ENCODE assay signal across 17 cellular contexts in genomic region chr16:25038239-25038954, GRCh38. TPM values are rescaled to one million over a fixed set of nuclear protein-coding genes. Genes with fewer than 3 reads are reported as not detected.
DNase-seq lines count a peak whose midpoint lies in the region; ATAC-seq and TF ChIP-seq lines count a peak whose summit lies in the region.
"Had no signal": no experiment of that assay in that cellular context is flagged by ENCODE, and none has a peak within 500 bp of the region (broad histone marks: within the 10 kb centered on the region; RNA-seq: fewer than 3 reads in every experiment).

No MANE protein-coding gene starts in this region.

- ATAC-seq in GM19468 (IDR thresholded peaks at IDR 0.05; ENCODE audit: extremely low read depth, unreplicated experiment) (peak; percentile 38), HG02870 (IDR thresholded peaks at IDR 0.05; ENCODE audit: unreplicated experiment) (peak; percentile 64)
- no peak for ATAC-seq in activated T-cell treated with anti-CD3 and anti-CD28 coated beads, Interleukin-2, amount 50 U/mL, for 4 hours
- ATAC-seq: activated T-helper 17 cell treated with anti-CD3 and anti-CD28 coated beads, Interleukin-2, amount 50 U/mL, for 72 hours had no signal

- peak; percentile 55 for DNase-seq in GM13976 (ENCODE audit: low spot score)
- no peak for DNase-seq in Karpas-422
- DNase-seq in activated T-cell treated with anti-CD3 and anti-CD28 coated beads, Interleukin-2, amount 50 U/mL, for 4 hours: no peak
- no peak for DNase-seq in MM.1S
- no peak for DNase-seq in activated T-helper 2 cell treated with anti-CD3 and anti-CD28 coated beads, Interferon-gamma antibody, Interleukin-2, Interleukin-4, amounts not matched to agents 10 μg/mL and 5 μg/mL and 100 μg/mL, durations not matched to agents 14 hours and 24 hours and 36 hours (ENCODE audit: low spot score)
- no peak for DNase-seq in NCI-H1105 treated with DMSO at 0.1 percent for 48 hours (lab: John Stamatoyannopoulos, UW)
- DNase-seq: activated CD4-positive, alpha-beta T cell treated with anti-CD3 and anti-CD28 coated beads, Interleukin-2, amount 10 ng/mL, durations not matched to agents 7 days and 5 days; esophagus squamous epithelium; HFFc6; MG63; NCI-H2081 treated with DMSO at 0.1 percent for 48 hours; stimulated activated CD4-positive, alpha-beta T cell treated with anti-CD3 and anti-CD28 coated beads, Interleukin-12 subunit alpha, Interleukin-12 subunit beta, amount 100 ng/mL, for 4 hours had no signal

- no peaks in the 10 kb centered on the region for H3K9me3 ChIP-seq in Karpas-422 (ENCODE audit: low read length)
- H3K9me3 ChIP-seq in MM.1S (replicated peaks; ENCODE audit: insufficient read depth, low read length): no peaks in the 10 kb centered on the region
- H3K9me3 ChIP-seq: esophagus squamous epithelium, MG63, thoracic aorta had no signal

- no peaks in the 10 kb centered on the region for H3K27me3 ChIP-seq in Karpas-422 (ENCODE audit: low read length)
- H3K27me3 ChIP-seq in MM.1S (replicated peaks; ENCODE audit: insufficient read depth, low read length): no peaks in the 10 kb centered on the region
- H3K27me3 ChIP-seq: esophagus squamous epithelium, MG63 had no signal

- no peak overlapping the region for H3K4me3 Mint-ChIP-seq in activated T-cell treated with anti-CD3 and anti-CD28 coated beads, Interleukin-2, amount 50 U/mL, for 4 hours
- no peak overlapping the region for H3K4me3 Mint-ChIP-seq in activated T-helper 2 cell treated with anti-CD3 and anti-CD28 coated beads, Interferon-gamma antibody, Interleukin-2, Interleukin-4, amounts not matched to agents 10 μg/mL and 5 μg/mL and 100 μg/mL, durations not matched to agents 14 hours and 24 hours and 36 hours (ENCODE audit: low read depth)
- H3K4me3 Mint-ChIP-seq: activated CD4-positive, alpha-beta T cell treated with anti-CD3 and anti-CD28 coated beads, Interleukin-2, amount 10 ng/mL, durations not matched to agents 7 days and 5 days; activated T-helper 17 cell treated with anti-CD3 and anti-CD28 coated beads, Interleukin-2, amount 50 U/mL, for 72 hours; HFFc6 had no signal

- H3F3A ChIP-seq in MM.1S (ENCODE audit: insufficient read depth, low read length): no peaks in the 10 kb centered on the region

- in situ Hi-C loops in GM13976 (cut with MboI; ENCODE audit: low sequenced_read_pairs, unreplicated experiment): no loop called here

- H3K4me1 ChIP-seq in Karpas-422 (ENCODE audit: low read length): peaks cover 46% of the 10 kb centered on the region
- H3K4me1 ChIP-seq in MM.1S (ENCODE audit: low read length): no peaks in the 10 kb centered on the region
- H3K4me1 ChIP-seq: parathyroid adenoma had no signal

- H2AFZ ChIP-seq in Karpas-422 (ENCODE audit: low read length): no peak overlapping the region
- H2AFZ ChIP-seq in MM.1S (ENCODE audit: low read length): no peak overlapping the region
- H2AFZ ChIP-seq: parathyroid adenoma had no signal

- intact Hi-C loops in activated T-helper 2 cell treated with anti-CD3 and anti-CD28 coated beads, Interferon-gamma antibody, Interleukin-2, Interleukin-4, amounts not matched to agents 10 μg/mL and 5 μg/mL and 100 μg/mL, durations not matched to agents 14 hours and 24 hours and 36 hours (cut with micrococcal nuclease): loop anchor here (10.0 kb wide), 1 partner anchor 374 kb away; no protein-coding TSS in a partner anchor

- H4K20me1 ChIP-seq in Karpas-422 (ENCODE audit: insufficient read depth, low read depth, low read length): no peaks in the 10 kb centered on the region
- no peaks in the 10 kb centered on the region for H4K20me1 ChIP-seq in MM.1S (ENCODE audit: insufficient read depth, low read length)

- no peak overlapping the region for H3K27ac Mint-ChIP-seq in activated T-helper 2 cell treated with anti-CD3 and anti-CD28 coated beads, Interferon-gamma antibody, Interleukin-2, Interleukin-4, amounts not matched to agents 10 μg/mL and 5 μg/mL and 100 μg/mL, durations not matched to agents 14 hours and 24 hours and 36 hours
- H3K27ac Mint-ChIP-seq: activated CD4-positive, alpha-beta T cell treated with anti-CD3 and anti-CD28 coated beads, Interleukin-2, amount 10 ng/mL, durations not matched to agents 7 days and 5 days; activated T-helper 17 cell treated with anti-CD3 and anti-CD28 coated beads, Interleukin-2, amount 50 U/mL, for 72 hours; HFFc6 had no signal

- H3K27ac ChIP-seq in Karpas-422 (ENCODE audit: low read length) (peak overlapping the region; percentile 22), MM.1S (ENCODE audit: low read length) (no peak overlapping the region)
- H3K27ac ChIP-seq: esophagus squamous epithelium, parathyroid adenoma, thoracic aorta had no signal

- H3K4me3 ChIP-seq in Karpas-422 (ENCODE audit: low read length) (no peak overlapping the region), MM.1S (ENCODE audit: low read length) (no peak overlapping the region)
- H3K4me3 ChIP-seq: esophagus squamous epithelium, MG63, thoracic aorta had no signal

- no peaks in the 10 kb centered on the region for H3K9me3 Mint-ChIP-seq in activated T-cell treated with anti-CD3 and anti-CD28 coated beads, Interleukin-2, amount 50 U/mL, for 4 hours
- no peaks in the 10 kb centered on the region for H3K9me3 Mint-ChIP-seq in activated T-helper 2 cell treated with anti-CD3 and anti-CD28 coated beads, Interferon-gamma antibody, Interleukin-2, Interleukin-4, amounts not matched to agents 10 μg/mL and 5 μg/mL and 100 μg/mL, durations not matched to agents 14 hours and 24 hours and 36 hours
- H3K9me3 Mint-ChIP-seq: activated CD4-positive, alpha-beta T cell treated with anti-CD3 and anti-CD28 coated beads, Interleukin-2, amount 10 ng/mL, durations not matched to agents 7 days and 5 days; activated T-helper 17 cell treated with anti-CD3 and anti-CD28 coated beads, Interleukin-2, amount 50 U/mL, for 72 hours; HFFc6 had no signal

- no peaks in the 10 kb centered on the region for H3K79me2 ChIP-seq in Karpas-422 (ENCODE audit: low read length)
- no peaks in the 10 kb centered on the region for H3K79me2 ChIP-seq in MM.1S (ENCODE audit: low read length)
- H3K79me2 ChIP-seq: parathyroid adenoma had no signal

- TF ChIP-seq CTCF in GM13976 (IDR thresholded peaks at IDR 0.05; ENCODE audit: borderline replicate concordance, control extremely low read depth, extremely low read depth, insufficient read depth, missing control alignments): no peak
- no peak for TF ChIP-seq CTCF in MM.1S (IDR thresholded peaks at IDR 0.05; ENCODE audit: low read length)

- no peaks in the 10 kb centered on the region for H3K36me3 ChIP-seq in Karpas-422 (ENCODE audit: insufficient read depth, low read length)
- H3K36me3 ChIP-seq in MM.1S (replicated peaks; ENCODE audit: insufficient read depth, low read length): no peaks in the 10 kb centered on the region
- H3K36me3 ChIP-seq: esophagus squamous epithelium, MG63, thoracic aorta had no signal

- no peaks in the 10 kb centered on the region for H3K27me3 Mint-ChIP-seq in activated T-cell treated with anti-CD3 and anti-CD28 coated beads, Interleukin-2, amount 50 U/mL, for 4 hours (ENCODE audit: low read depth)
- H3K27me3 Mint-ChIP-seq in activated T-helper 2 cell treated with anti-CD3 and anti-CD28 coated beads, Interferon-gamma antibody, Interleukin-2, Interleukin-4, amounts not matched to agents 10 μg/mL and 5 μg/mL and 100 μg/mL, durations not matched to agents 14 hours and 24 hours and 36 hours (ENCODE audit: low read depth): no peaks in the 10 kb centered on the region
- H3K27me3 Mint-ChIP-seq: activated CD4-positive, alpha-beta T cell treated with anti-CD3 and anti-CD28 coated beads, Interleukin-2, amount 10 ng/mL, durations not matched to agents 7 days and 5 days; activated T-helper 17 cell treated with anti-CD3 and anti-CD28 coated beads, Interleukin-2, amount 50 U/mL, for 72 hours had no signal

- peaks cover 13% of the 10 kb centered on the region for H3K4me1 Mint-ChIP-seq in activated T-cell treated with anti-CD3 and anti-CD28 coated beads, Interleukin-2, amount 50 U/mL, for 4 hours (ENCODE audit: low read depth)
- H3K4me1 Mint-ChIP-seq in activated T-helper 2 cell treated with anti-CD3 and anti-CD28 coated beads, Interferon-gamma antibody, Interleukin-2, Interleukin-4, amounts not matched to agents 10 μg/mL and 5 μg/mL and 100 μg/mL, durations not matched to agents 14 hours and 24 hours and 36 hours (ENCODE audit: low read depth): peaks cover 2% of the 10 kb centered on the region
- H3K4me1 Mint-ChIP-seq: activated T-helper 17 cell treated with anti-CD3 and anti-CD28 coated beads, Interleukin-2, amount 50 U/mL, for 72 hours had no signal

- H3K9ac ChIP-seq in Karpas-422 (ENCODE audit: low read length): no peak overlapping the region
- no peak overlapping the region for H3K9ac ChIP-seq in MM.1S (ENCODE audit: low read length)
- H3K9ac ChIP-seq: parathyroid adenoma had no signal

- H3K4me2 ChIP-seq in Karpas-422 (ENCODE audit: low read depth, low read length, poor library complexity, severe bottlenecking) (peak overlapping the region; percentile 11), MM.1S (ENCODE audit: low read depth, low read length) (no peak overlapping the region)

- no peaks in the 10 kb centered on the region for H3K36me3 Mint-ChIP-seq in activated T-cell treated with anti-CD3 and anti-CD28 coated beads, Interleukin-2, amount 50 U/mL, for 4 hours (ENCODE audit: insufficient read depth)
- H3K36me3 Mint-ChIP-seq in activated T-helper 2 cell treated with anti-CD3 and anti-CD28 coated beads, Interferon-gamma antibody, Interleukin-2, Interleukin-4, amounts not matched to agents 10 μg/mL and 5 μg/mL and 100 μg/mL, durations not matched to agents 14 hours and 24 hours and 36 hours (ENCODE audit: low read depth): no peaks in the 10 kb centered on the region

- no peaks in the 10 kb centered on the region for H3K9me2 ChIP-seq in Karpas-422 (replicated peaks; ENCODE audit: insufficient read depth, low read length)
- H3K9me2 ChIP-seq in MM.1S (replicated peaks; ENCODE audit: insufficient read depth, low read length): no peaks in the 10 kb centered on the region

RNA-seq across cellular contexts. Expression of gene ARHGAP17, which starts 23.2 kb away (rescaled TPM):
- total RNA-seq in Karpas-422 (2014; rRNA removed; shearing (Covaris generic); ENCODE audit: low replicate concordance): 34.2 and 35.2 TPM in 2 replicates
- total RNA-seq in activated T-cell treated with anti-CD3 and anti-CD28 coated beads, Interleukin-2, amount 50 U/mL, for 4 hours: 10 to 100 TPM; 69.5 to 83.6 (median 73.1) TPM
- 75.4 and 84.4 TPM in 2 replicates for total RNA-seq in activated T-helper 2 cell treated with anti-CD3 and anti-CD28 coated beads, Interferon-gamma antibody, Interleukin-2, Interleukin-4, amounts not matched to agents 10 μg/mL and 5 μg/mL and 100 μg/mL, durations not matched to agents 14 hours and 24 hours and 36 hours

Comparison
In these comparisons a context has a peak if more than half of its experiments do, and no peak if none do; other contexts are left out.
1. ATAC-seq: peak in GM19468 (single experiment) and HG02870 (single experiment); none in activated T-cell treated with anti-CD3 and anti-CD28 coated beads, Interleukin-2, amount 50 U/mL, for 4 hours (0 of 2).